1 cellular context compared by ENCODE assay signal in the genomic region with DNA sequence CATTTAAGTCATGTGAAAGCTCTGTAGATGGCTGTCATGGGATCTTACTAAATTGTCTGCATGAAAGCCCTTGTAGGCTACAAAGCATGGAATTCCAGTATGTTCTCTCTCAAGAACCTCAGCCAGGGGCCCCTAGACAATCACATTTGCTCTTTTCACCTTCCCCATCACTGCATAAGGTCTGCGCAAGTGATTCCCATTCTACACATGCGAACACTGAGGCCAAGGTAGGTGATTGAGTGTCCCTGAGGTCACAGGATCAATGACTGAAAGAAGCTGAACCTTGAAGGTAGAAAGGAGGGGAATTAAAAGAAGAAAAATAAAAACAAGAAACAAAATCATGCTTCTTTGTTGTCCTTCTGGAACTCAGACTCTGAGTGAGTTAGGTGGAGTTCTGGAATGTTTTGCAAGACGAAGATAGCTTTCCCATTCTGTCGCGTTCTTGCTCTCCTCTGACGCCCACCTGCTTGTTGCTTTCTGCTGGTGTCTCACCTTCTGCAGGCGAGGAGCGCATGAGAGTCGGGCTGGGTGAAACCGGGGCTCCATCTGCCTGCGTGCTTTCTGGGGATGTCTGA.
TF ChIP-seq lines count a peak whose summit lies in the region.

No MANE protein-coding gene starts in this region.

TF ChIP-seq in endothelial cell of umbilical vein, 7 proteins besides CTCF, POLR2A, EP300 and RAD21 (continued from another document):
- TF ChIP-seq, protein P1, sequence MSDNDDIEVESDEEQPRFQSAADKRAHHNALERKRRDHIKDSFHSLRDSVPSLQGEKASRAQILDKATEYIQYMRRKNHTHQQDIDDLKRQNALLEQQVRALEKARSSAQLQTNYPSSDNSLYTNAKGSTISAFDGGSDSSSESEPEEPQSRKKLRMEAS (IDR thresholded peaks at IDR 0.05; ENCODE audit: insufficient read depth, insufficient read length): no peak
- TF ChIP-seq GATA2 (IDR thresholded peaks at IDR 0.05; ENCODE audit: insufficient read depth, insufficient read length, low read depth, low read length) (no peak), JUN (IDR thresholded peaks at IDR 0.05; ENCODE audit: borderline replicate concordance, insufficient read depth, insufficient read length, low read depth) (no peak), EZH2 (IDR thresholded peaks at IDR 0.05; ENCODE audit: borderline replicate concordance, low read depth, low read length, severe bottlenecking) (no peak)
